20 cellular contexts compared by ENCODE assay signal in genomic region chr2:158178646-158179045, GRCh38.
"Had no signal": no experiment of that assay in that cellular context is flagged by ENCODE, and none has a peak within 500 bp of the region (broad histone marks: within the 10 kb centered on the region; RNA-seq: fewer than 3 reads in every experiment).

No MANE protein-coding gene starts in this region.

- H3K4me3 ChIP-seq: breast epithelium, coronary artery, gastrocnemius medialis, lower lobe of right lung, tibial artery, uterus had no signal

- ATAC-seq: activated CD4-positive, alpha-beta T cell treated with anti-CD3 and anti-CD28 coated beads for 36 hours; gastrocnemius medialis; lower lobe of right lung; natural killer cell; sciatic nerve had no signal

- H3K27ac ChIP-seq: breast epithelium, coronary artery, gastrocnemius medialis, lower lobe of right lung, neutrophil, parathyroid adenoma, tibial artery, uterus had no signal

- H3K9me3 ChIP-seq: breast epithelium, gastrocnemius medialis, lower lobe of right lung, neutrophil, tibial artery, uterus had no signal

- H3K36me3 ChIP-seq: breast epithelium, gastrocnemius medialis, lower lobe of right lung, neutrophil, tibial artery, uterus had no signal

- H3K4me1 ChIP-seq: gastrocnemius medialis, lower lobe of right lung, tibial artery, uterus had no signal

- FAIRE-seq: astrocyte, endometrium, keratinocyte, TTC549 had no signal

- H3K27me3 ChIP-seq: breast epithelium, gastrocnemius medialis, neutrophil, uterus had no signal

- DNase-seq: activated CD4-positive, alpha-beta T cell treated with anti-CD3 and anti-CD28 coated beads for 36 hours; activated CD4-positive, alpha-beta T cell treated with anti-CD3 and anti-CD28 coated beads, Interleukin-2, amount 50 U/mL, for 48 hours; activated gamma-delta T cell; gastrocnemius medialis; head of caudate nucleus; lower lobe of right lung; natural killer cell; stimulated activated CD4-positive, alpha-beta T cell treated with anti-CD3 and anti-CD28 coated beads, Interleukin-4, amount 100 ng/mL, for 24 hours; stimulated activated naive CD4-positive, alpha-beta T cell; tibial artery; uterus had no signal
